Comparison of ENCODE assay signal across 24 cellular contexts in genomic region chr21:45613881-45614280, GRCh38. TPM values are rescaled to one million over a fixed set of nuclear protein-coding genes. Genes with fewer than 3 reads are reported as not detected.
DNase-seq lines count a peak whose midpoint lies in the region; ATAC-seq, FAIRE-seq and TF ChIP-seq lines count a peak whose summit lies in the region.
"Had no signal": no experiment of that assay in that cellular context is flagged by ENCODE, and none has a peak within 500 bp of the region (broad histone marks: within the 10 kb centered on the region; RNA-seq: fewer than 3 reads in every experiment).

No MANE protein-coding gene starts in this region.

- H3K4me3 ChIP-seq in BE2C (ENCODE audit: low read depth, low read length) (no peak overlapping the region), DND-41 (ENCODE audit: low read depth in 1 of 2, low read length in 2 of 2) (no peak overlapping the region), neural progenitor cell (no peak overlapping the region)
- H3K4me3 ChIP-seq: sigmoid colon, thoracic aorta had no signal

- intact Hi-C loops in MCF 10A (cut with micrococcal nuclease) = no loop called here

- POLR2A ChIA-PET in activated CD4-positive, alpha-beta memory T cell treated with anti-CD3 and anti-CD28 coated beads, Interleukin-2, amount 10 ng/mL, durations not matched to agents 7 days and 5 days (lab: Charles Lee) = no interaction called here
- POLR2A ChIA-PET in MCF 10A (lab: Yijun Ruan, JAX) = no interaction called here

- ATAC-seq in DND-41 (ENCODE audit: insufficient read depth, low read depth) = no peak
- no peak for ATAC-seq in central memory CD8-positive, alpha-beta T cell (replicated peaks; ENCODE audit: extremely low read depth, poor library complexity, severe bottlenecking)
- ATAC-seq: activated CD8-positive, alpha-beta memory T cell treated with anti-CD3 and anti-CD28 coated beads, Interleukin-2, amount 10 ng/mL, durations not matched to agents 7 days and 5 days; esophagus mucosa; HCT116; stimulated activated memory B cell treated with anti-CD40 and anti-IgM and Interleukin-4, amounts not matched to agents 10 μg/mL and 1 μg/mL and 100 μg/mL, for 72 hours had no signal

- H2AFZ ChIP-seq in DND-41 (ENCODE audit: low read depth, low read length) (no peak overlapping the region), neural progenitor cell (replicated peaks) (no peak overlapping the region)
- H2AFZ ChIP-seq: parathyroid adenoma had no signal

- peak overlapping the region; percentile 22 for H3K4me3 Mint-ChIP-seq in central memory CD8-positive, alpha-beta T cell
- H3K4me3 Mint-ChIP-seq in neural progenitor cell = no peak overlapping the region
- H3K4me3 Mint-ChIP-seq in activated CD4-positive, alpha-beta memory T cell treated with anti-CD3 and anti-CD28 coated beads, Interleukin-2, amount 10 ng/mL, durations not matched to agents 7 days and 5 days = no peak overlapping the region
- H3K4me3 Mint-ChIP-seq in MCF 10A (ENCODE audit: unreplicated experiment) = no peak overlapping the region
- H3K4me3 Mint-ChIP-seq: activated CD8-positive, alpha-beta memory T cell treated with anti-CD3 and anti-CD28 coated beads, Interleukin-2, amount 10 ng/mL, durations not matched to agents 7 days and 5 days; stimulated activated memory B cell treated with anti-CD40 and anti-IgM and Interleukin-4, amounts not matched to agents 10 μg/mL and 1 μg/mL and 100 μg/mL, for 72 hours had no signal

- H3K27me3 Mint-ChIP-seq in central memory CD8-positive, alpha-beta T cell = peaks cover 22% of the 10 kb centered on the region
- peaks cover 6% of the 10 kb centered on the region for H3K27me3 Mint-ChIP-seq in neural progenitor cell (ENCODE audit: insufficient read depth, low read depth)
- peaks cover 19% of the 10 kb centered on the region for H3K27me3 Mint-ChIP-seq in activated CD4-positive, alpha-beta memory T cell treated with anti-CD3 and anti-CD28 coated beads, Interleukin-2, amount 10 ng/mL, durations not matched to agents 7 days and 5 days
- peaks cover 29% of the 10 kb centered on the region for H3K27me3 Mint-ChIP-seq in MCF 10A (ENCODE audit: insufficient read depth, unreplicated experiment)

- no peak for FAIRE-seq in HTR-8/SVneo (lab: Jason Lieb, UNC)

- no peak overlapping the region for H3K4me2 ChIP-seq in DND-41 (ENCODE audit: insufficient read depth, low read length)
- no peak overlapping the region for H3K4me2 ChIP-seq in neural progenitor cell

- H3K27ac Mint-ChIP-seq in central memory CD8-positive, alpha-beta T cell (ENCODE audit: low read depth) = peak overlapping the region; percentile 4
- H3K27ac Mint-ChIP-seq in neural progenitor cell = peak overlapping the region; percentile 53
- H3K27ac Mint-ChIP-seq in activated CD4-positive, alpha-beta memory T cell treated with anti-CD3 and anti-CD28 coated beads, Interleukin-2, amount 10 ng/mL, durations not matched to agents 7 days and 5 days = no peak overlapping the region
- H3K27ac Mint-ChIP-seq in MCF 10A (ENCODE audit: low read depth, unreplicated experiment) = no peak overlapping the region
- H3K27ac Mint-ChIP-seq: activated CD8-positive, alpha-beta memory T cell treated with anti-CD3 and anti-CD28 coated beads, Interleukin-2, amount 10 ng/mL, durations not matched to agents 7 days and 5 days had no signal

- H3K9ac ChIP-seq in DND-41 (ENCODE audit: low read depth, low read length) = no peak overlapping the region
- H3K9ac ChIP-seq in neural progenitor cell = no peak overlapping the region
- H3K9ac ChIP-seq: parathyroid adenoma had no signal

- BruUV-seq in MCF 10A (replicated peaks; lab: Mats Ljungman, UMichigan) = no TSS peak

- H3K36me3 Mint-ChIP-seq in central memory CD8-positive, alpha-beta T cell (ENCODE audit: insufficient read depth) = peaks cover 7% of the 10 kb centered on the region
- H3K36me3 Mint-ChIP-seq in neural progenitor cell = no peaks in the 10 kb centered on the region
- H3K36me3 Mint-ChIP-seq in activated CD4-positive, alpha-beta memory T cell treated with anti-CD3 and anti-CD28 coated beads, Interleukin-2, amount 10 ng/mL, durations not matched to agents 7 days and 5 days (ENCODE audit: low read depth) = no peaks in the 10 kb centered on the region
- H3K36me3 Mint-ChIP-seq in MCF 10A (ENCODE audit: insufficient read depth, unreplicated experiment) = no peaks in the 10 kb centered on the region
- H3K36me3 Mint-ChIP-seq: activated CD8-positive, alpha-beta memory T cell treated with anti-CD3 and anti-CD28 coated beads, Interleukin-2, amount 10 ng/mL, durations not matched to agents 7 days and 5 days had no signal

- H3F3A ChIP-seq in neural progenitor cell (ENCODE audit: low read depth) = no peaks in the 10 kb centered on the region

- peak overlapping the region; percentile 42 for H3K27ac ChIP-seq in DND-41 (ENCODE audit: low read length)
- H3K27ac ChIP-seq in neural progenitor cell = no peak overlapping the region
- H3K27ac ChIP-seq: parathyroid adenoma, RWPE1, sigmoid colon, thoracic aorta had no signal

- H3K9me3 ChIP-seq in BE2C = no peaks in the 10 kb centered on the region
- no peaks in the 10 kb centered on the region for H3K9me3 ChIP-seq in DND-41 (ENCODE audit: insufficient read depth, low read length, severe bottlenecking)
- H3K9me3 ChIP-seq in neural progenitor cell (ENCODE audit: low read depth) = no peaks in the 10 kb centered on the region
- H3K9me3 ChIP-seq: sigmoid colon, thoracic aorta had no signal

- H3K4me1 ChIP-seq in BE2C (peaks cover 10% of the 10 kb centered on the region), DND-41 (ENCODE audit: insufficient read depth, low read length) (peaks cover 40% of the 10 kb centered on the region), neural progenitor cell (peaks cover 5% of the 10 kb centered on the region)
- H3K4me1 ChIP-seq: parathyroid adenoma had no signal

- no peaks in the 10 kb centered on the region for H3K79me2 ChIP-seq in DND-41 (ENCODE audit: insufficient read depth, low read length)
- no peaks in the 10 kb centered on the region for H3K79me2 ChIP-seq in neural progenitor cell (ENCODE audit: low read depth)
- H3K79me2 ChIP-seq: parathyroid adenoma had no signal

- H3K27me3 ChIP-seq in BE2C (no peaks in the 10 kb centered on the region; the same call in 1 of the 2 replicates), DND-41 (ENCODE audit: insufficient read depth, low read length, poor library complexity) (no peaks in the 10 kb centered on the region), neural progenitor cell (no peaks in the 10 kb centered on the region)

- H3K36me3 ChIP-seq in BE2C (no peaks in the 10 kb centered on the region), DND-41 (ENCODE audit: insufficient read depth, low read length) (no peaks in the 10 kb centered on the region), neural progenitor cell (no peaks in the 10 kb centered on the region)
- H3K36me3 ChIP-seq: sigmoid colon, thoracic aorta had no signal

- H4K20me1 ChIP-seq in DND-41 (ENCODE audit: insufficient read depth, low read length) = no peaks in the 10 kb centered on the region
- no peaks in the 10 kb centered on the region for H4K20me1 ChIP-seq in neural progenitor cell (ENCODE audit: low read depth)

- TF ChIP-seq CTCF in BE2C (IDR thresholded peaks at IDR 0.05; ENCODE audit: low read depth, low read length) (no peak), DND-41 (IDR thresholded peaks at IDR 0.05; ENCODE audit: borderline replicate concordance, extremely low read depth, low read length, poor library complexity, severe bottlenecking) (no peak), neural progenitor cell (IDR thresholded peaks at IDR 0.05) (no peak), MCF 10A (IDR thresholded peaks at IDR 0.05; ENCODE audit: unreplicated experiment) (no peak)

- DNase-seq in BE2C (peak; percentile 2), DND-41 (no peak), neural progenitor cell (ENCODE audit: low spot score) (no peak), HTR-8/SVneo (ENCODE audit: insufficient read length, low spot score) (no peak), NCI-H69 (lab: John Stamatoyannopoulos, UW) (no peak), MCF 10A (ENCODE audit: unreplicated experiment) (no peak)
- DNase-seq in central memory CD8-positive, alpha-beta T cell (ENCODE audit: low spot score in 2 of 2) = no peak
- DNase-seq in activated CD4-positive, alpha-beta memory T cell treated with anti-CD3 and anti-CD28 coated beads, Interleukin-2, amount 10 ng/mL, durations not matched to agents 7 days and 5 days = no peak
- DNase-seq: activated CD4-positive, alpha-beta T cell treated with anti-CD3 and anti-CD28 coated beads for 4 hours; activated CD8-positive, alpha-beta memory T cell treated with anti-CD3 and anti-CD28 coated beads, Interleukin-2, amount 10 ng/mL, durations not matched to agents 7 days and 5 days; activated gamma-delta T cell treated with Interleukin-2 at 50 U/mL for 16 hours; anterior cingulate cortex; COR-L47; kidney glomerular epithelial cell; NCI-H1105; NCI-H2107 had no signal

- H3K9me3 Mint-ChIP-seq in central memory CD8-positive, alpha-beta T cell = no peaks in the 10 kb centered on the region
- H3K9me3 Mint-ChIP-seq in neural progenitor cell (peaks cover 3% of the 10 kb centered on the region), MCF 10A (ENCODE audit: unreplicated experiment) (no peaks in the 10 kb centered on the region)
- H3K9me3 Mint-ChIP-seq in activated CD4-positive, alpha-beta memory T cell treated with anti-CD3 and anti-CD28 coated beads, Interleukin-2, amount 10 ng/mL, durations not matched to agents 7 days and 5 days = peaks cover 2% of the 10 kb centered on the region
- H3K9me3 Mint-ChIP-seq: stimulated activated memory B cell treated with anti-CD40 and anti-IgM and Interleukin-4, amounts not matched to agents 10 μg/mL and 1 μg/mL and 100 μg/mL, for 72 hours had no signal

- H3K4me1 Mint-ChIP-seq in central memory CD8-positive, alpha-beta T cell = peaks cover 24% of the 10 kb centered on the region
- H3K4me1 Mint-ChIP-seq in neural progenitor cell (peaks cover 30% of the 10 kb centered on the region), MCF 10A (ENCODE audit: insufficient read depth, unreplicated experiment) (peaks cover 11% of the 10 kb centered on the region)
- H3K4me1 Mint-ChIP-seq in activated CD4-positive, alpha-beta memory T cell treated with anti-CD3 and anti-CD28 coated beads, Interleukin-2, amount 10 ng/mL, durations not matched to agents 7 days and 5 days = peaks cover 18% of the 10 kb centered on the region

- CTCF ChIA-PET in activated CD4-positive, alpha-beta memory T cell treated with anti-CD3 and anti-CD28 coated beads, Interleukin-2, amount 10 ng/mL, durations not matched to agents 7 days and 5 days (lab: Charles Lee) = no interaction called here
- CTCF ChIA-PET in MCF 10A (lab: Yijun Ruan, JAX) = no interaction called here

RNA-seq across cellular contexts. Expression of gene PCBP3, which starts 29.6 kb away (rescaled TPM):
- 13.6 TPM for polyA plus RNA-seq in BE2C (2012; ENCODE audit: insufficient read depth, insufficient read length, low read depth)
- total RNA-seq in neural progenitor cell (ENCODE audit: low replicate concordance) (4.6 and 6.7 TPM in 2 replicates), MCF 10A (2022) (3.7 and 6.6 TPM in 2 replicates)
- total RNA-seq in activated CD4-positive, alpha-beta memory T cell treated with anti-CD3 and anti-CD28 coated beads, Interleukin-2, amount 10 ng/mL, durations not matched to agents 7 days and 5 days = 1 to 10 TPM; 3.4 to 3.9 TPM
- total RNA-seq: lung microvascular endothelial cell had no signal

Comparison
In these comparisons a context has a peak if more than half of its experiments do, and no peak if none do; other contexts are left out.
1. H3K27ac Mint-ChIP-seq: peak in central memory CD8-positive, alpha-beta T cell (single experiment) and neural progenitor cell (single experiment); none in activated CD4-positive, alpha-beta memory T cell treated with anti-CD3 and anti-CD28 coated beads, Interleukin-2, amount 10 ng/mL, durations not matched to agents 7 days and 5 days (single experiment) and MCF 10A (single experiment).